ENCODE assay signal across 8 cellular contexts in genomic region chr5:140113180-140113698, GRCh38. TPM values are rescaled to one million over a fixed set of nuclear protein-coding genes. Genes with fewer than 3 reads are reported as not detected.
DNase-seq lines count a peak whose midpoint lies in the region; ATAC-seq and TF ChIP-seq lines count a peak whose summit lies in the region.

No MANE protein-coding gene starts in this region.

- peak overlapping the region; percentile 87 for H3K4me3 ChIP-seq in SK-N-MC
- H3K4me3 ChIP-seq in left lung: peak overlapping the region; percentile 49 to 68
- H3K4me3 ChIP-seq in stomach smooth muscle (ENCODE audit: low read length in 2 of 2): peak overlapping the region; percentile 82 to 87

- no peaks in the 10 kb centered on the region for H3K9me3 ChIP-seq in SK-N-MC (ENCODE audit: low read depth, low read length)
- H3K9me3 ChIP-seq in left lung: no peaks in the 10 kb centered on the region
- no peaks in the 10 kb centered on the region for H3K9me3 ChIP-seq in stomach smooth muscle (ENCODE audit: control insufficient read depth in 2 of 2, low read length in 2 of 2)

- H3K27ac ChIP-seq in SK-N-MC (peak overlapping the region; percentile 58; the same call in 1 of the 2 replicates), left lung (peak overlapping the region; percentile 89 to 91), stomach smooth muscle (ENCODE audit: low read length) (peak overlapping the region; percentile 82)

- peak; percentile 30 for DNase-seq in NCI-H345 (lab: John Stamatoyannopoulos, UW)
- no peak for DNase-seq in NCI-H345 treated with DMSO at 0.1 percent for 48 hours (lab: John Stamatoyannopoulos, UW; ENCODE audit: unreplicated experiment)
- DNase-seq in SK-N-MC (ENCODE audit: low read depth, low spot score): no peak
- DNase-seq in cerebellar cortex (ENCODE audit: low spot score): peak; percentile 31
- peak; percentile 38 to 78 for DNase-seq in left lung
- no peak for DNase-seq in NOMO-1 treated with DMSO at 0.1 percent for 48 hours (lab: John Stamatoyannopoulos, UW; ENCODE audit: unreplicated experiment)

- H3K36me3 ChIP-seq in SK-N-MC (ENCODE audit: insufficient read depth, low read length) (no peaks in the 10 kb centered on the region), left lung (no peaks in the 10 kb centered on the region), stomach smooth muscle (ENCODE audit: control insufficient read depth in 2 of 2, insufficient read depth in 2 of 2, low read length in 2 of 2) (no peaks in the 10 kb centered on the region)

- no peak for TF ChIP-seq CTCF in left lung (IDR thresholded peaks at IDR 0.05)

- H3K9ac ChIP-seq in SK-N-MC (ENCODE audit: insufficient read length) (peak overlapping the region; percentile 81), stomach smooth muscle (ENCODE audit: low read length in 2 of 2) (peak overlapping the region; percentile 71 to 82)

- intact Hi-C loops in left lung (cut with DNase I): no loop called here

- peaks cover 0 to 50% of the 10 kb centered on the region in 2 donors for H3K27me3 ChIP-seq in left lung
- H3K27me3 ChIP-seq in stomach smooth muscle (ENCODE audit: control insufficient read depth in 1 of 2, insufficient read depth in 2 of 2, low read length in 2 of 2): no peaks in the 10 kb centered on the region

- peaks cover 27 to 72% of the 10 kb centered on the region in 2 donors for H3K4me1 ChIP-seq in left lung
- H3K4me1 ChIP-seq in stomach smooth muscle (ENCODE audit: control insufficient read depth, insufficient read depth, low read length): peaks cover 32% of the 10 kb centered on the region

- ATAC-seq in left lung (peak; percentile 8), HG03095 (IDR thresholded peaks at IDR 0.05; ENCODE audit: unreplicated experiment) (no peak)

RNA-seq across cellular contexts. Expression of gene PURA, which starts 0.7 kb away (rescaled TPM):
- total RNA-seq in left lung: 10 to 100 TPM; 25.0 TPM

RNA-seq across cellular contexts. Expression of gene IGIP, which starts 12.5 kb away (rescaled TPM):
- total RNA-seq in left lung: 10 to 100 TPM; 11.6 to 13.7 TPM

Comparison
In these comparisons a context has a peak if more than half of its experiments do, and no peak if none do; other contexts are left out.
1. DNase-seq: peak in NCI-H345 (single experiment), cerebellar cortex (single experiment) and left lung (2 of 2); none in NCI-H345 treated with DMSO at 0.1 percent for 48 hours (single experiment), SK-N-MC (single experiment) and NOMO-1 treated with DMSO at 0.1 percent for 48 hours (single experiment).
2. Peak in every context shown above with its lines, with median percentiles within 50 percentile points of each other: H3K27ac ChIP-seq and H3K4me3 ChIP-seq.